In genomic region chr13:106063591-106064308, GRCh38 we compare ENCODE assay signal across 16 cellular contexts.
DNase-seq lines count a peak whose midpoint lies in the region; ATAC-seq and TF ChIP-seq lines count a peak whose summit lies in the region.
"Had no signal": no experiment of that assay in that cellular context is flagged by ENCODE, and none has a peak within 500 bp of the region (broad histone marks: within the 10 kb centered on the region; RNA-seq: fewer than 3 reads in every experiment).

No MANE protein-coding gene starts in this region.

- H3K36me3 ChIP-seq in fibroblast of lung (ENCODE audit: control insufficient read depth, insufficient read depth, low read length) (no peaks in the 10 kb centered on the region), smooth muscle cell (ENCODE audit: low read depth) (no peaks in the 10 kb centered on the region)
- H3K36me3 ChIP-seq: heart left ventricle had no signal

- 57% methylated on average over 8 of the region's 8 CpGs for WGBS in smooth muscle cell (ENCODE audit: low lambda C conversion rate)

- ATAC-seq in GM19395 (IDR thresholded peaks at IDR 0.05; ENCODE audit: unreplicated experiment): no peak
- ATAC-seq in HG03520 (IDR thresholded peaks at IDR 0.05; ENCODE audit: unreplicated experiment): no peak
- ATAC-seq: heart left ventricle, T-cell had no signal

- DNase-seq in GM04504 (ENCODE audit: low read depth): peak; percentile 38
- DNase-seq in RKO (ENCODE audit: low spot score): peak; percentile 68
- peak; percentile 55 to 93 for DNase-seq in fibroblast of lung (ENCODE audit: low read depth in 2 of 2)
- no peak for DNase-seq in smooth muscle cell (lab: John Stamatoyannopoulos, UW; ENCODE audit: unreplicated experiment)
- no peak for DNase-seq in activated naive CD4-positive, alpha-beta T cell treated with anti-CD3 and anti-CD28 coated beads for 36 hours
- DNase-seq: activated CD4-positive, alpha-beta T cell treated with anti-CD3 and anti-CD28 coated beads for 1 hour; activated T-cell treated with anti-CD3 and anti-CD28 coated beads, Interleukin-2, amount 50 U/mL, for 1 hour; amygdala; COR-L47; heart left ventricle; NCI-H2171; nephron progenitor cell; substantia nigra; T-cell had no signal

- H3K9me3 ChIP-seq in fibroblast of lung (ENCODE audit: control insufficient read depth, insufficient read depth, low read depth, low read length) (no peaks in the 10 kb centered on the region), smooth muscle cell (replicated peaks; ENCODE audit: low read depth) (no peaks in the 10 kb centered on the region)
- H3K9me3 ChIP-seq: heart left ventricle had no signal

- no peak overlapping the region for H3K27ac ChIP-seq in fibroblast of lung (ENCODE audit: insufficient read depth, low read length)
- peak overlapping the region; percentile 89 for H3K27ac ChIP-seq in smooth muscle cell (ENCODE audit: low read depth)
- H3K27ac ChIP-seq: heart left ventricle had no signal

- intact Hi-C loops in activated naive CD4-positive, alpha-beta T cell treated with anti-CD3 and anti-CD28 coated beads for 36 hours (cut with micrococcal nuclease): no loop called here

- no peak overlapping the region for H3K4me3 Mint-ChIP-seq in activated naive CD4-positive, alpha-beta T cell treated with anti-CD3 and anti-CD28 coated beads for 36 hours
- H3K4me3 Mint-ChIP-seq: nephron progenitor cell, T-cell had no signal

- no peaks in the 10 kb centered on the region for H3K9me3 Mint-ChIP-seq in activated naive CD4-positive, alpha-beta T cell treated with anti-CD3 and anti-CD28 coated beads for 36 hours
- H3K9me3 Mint-ChIP-seq: T-cell had no signal

- TF ChIP-seq CTCF in fibroblast of lung (conservative IDR thresholded peaks at IDR 0.05 in 1 of 2, IDR thresholded peaks at IDR 0.05 in 1 of 2; ENCODE audit: low read depth in 1 of 2, low read length in 2 of 2) (no peak), smooth muscle cell (IDR thresholded peaks at IDR 0.05; ENCODE audit: borderline replicate concordance, insufficient read depth, poor library complexity, severe bottlenecking) (no peak)

- no peaks in the 10 kb centered on the region for H3K4me1 ChIP-seq in fibroblast of lung (ENCODE audit: control insufficient read depth, extremely low read depth, insufficient read depth, low read length)
- no peaks in the 10 kb centered on the region for H3K4me1 ChIP-seq in smooth muscle cell (ENCODE audit: low read depth)
- H3K4me1 ChIP-seq: heart left ventricle had no signal

- no peak overlapping the region for H2AFZ ChIP-seq in fibroblast of lung (ENCODE audit: low read length)
- H2AFZ ChIP-seq in smooth muscle cell (ENCODE audit: low read depth): peak overlapping the region; percentile 50

- H3K27me3 ChIP-seq in fibroblast of lung (ENCODE audit: control insufficient read depth, insufficient read depth, low read length) (no peaks in the 10 kb centered on the region), smooth muscle cell (ENCODE audit: low read depth) (no peaks in the 10 kb centered on the region)
- H3K27me3 ChIP-seq: heart left ventricle had no signal

- H4K20me1 ChIP-seq in fibroblast of lung (ENCODE audit: control insufficient read depth, extremely low read depth, insufficient read depth, low read length) (no peaks in the 10 kb centered on the region), smooth muscle cell (ENCODE audit: low read depth) (no peaks in the 10 kb centered on the region)

- no peaks in the 10 kb centered on the region for H3K27me3 Mint-ChIP-seq in activated naive CD4-positive, alpha-beta T cell treated with anti-CD3 and anti-CD28 coated beads for 36 hours (ENCODE audit: low read depth)
- H3K27me3 Mint-ChIP-seq: T-cell had no signal

- H3K9ac ChIP-seq in fibroblast of lung (ENCODE audit: insufficient read depth, low read length) (no peak overlapping the region), smooth muscle cell (ENCODE audit: low read depth) (peak overlapping the region; percentile 74)

- no peaks in the 10 kb centered on the region for H3K79me2 ChIP-seq in fibroblast of lung (ENCODE audit: control insufficient read depth, insufficient read depth, low read length)
- H3K79me2 ChIP-seq in smooth muscle cell (ENCODE audit: low read depth): no peaks in the 10 kb centered on the region

- no peaks in the 10 kb centered on the region for H3F3A ChIP-seq in smooth muscle cell (ENCODE audit: low read depth)

- no peak overlapping the region for H3K4me3 ChIP-seq in fibroblast of lung (replicated peaks in 1 of 4; ENCODE audit: control extremely low read depth in 1 of 4, insufficient read depth in 1 of 4, low read depth in 3 of 4, low read length in 4 of 4)
- H3K4me3 ChIP-seq in smooth muscle cell: no peak overlapping the region
- H3K4me3 ChIP-seq: heart left ventricle had no signal

- no peak overlapping the region for H3K27ac Mint-ChIP-seq in activated naive CD4-positive, alpha-beta T cell treated with anti-CD3 and anti-CD28 coated beads for 36 hours
- H3K27ac Mint-ChIP-seq: nephron progenitor cell, T-cell had no signal

- H3K4me2 ChIP-seq in fibroblast of lung (ENCODE audit: extremely low read depth, insufficient read depth, low read length) (no peak overlapping the region), smooth muscle cell (peak overlapping the region; percentile 37)

- no peaks in the 10 kb centered on the region for H3K4me1 Mint-ChIP-seq in activated naive CD4-positive, alpha-beta T cell treated with anti-CD3 and anti-CD28 coated beads for 36 hours (ENCODE audit: low read depth)
- H3K4me1 Mint-ChIP-seq: T-cell had no signal

- CTCF ChIA-PET in activated naive CD4-positive, alpha-beta T cell treated with anti-CD3 and anti-CD28 coated beads for 36 hours (lab: Charles Lee): no interaction called here

- H3K36me3 Mint-ChIP-seq in activated naive CD4-positive, alpha-beta T cell treated with anti-CD3 and anti-CD28 coated beads for 36 hours (ENCODE audit: low read depth): no peaks in the 10 kb centered on the region
- H3K36me3 Mint-ChIP-seq: T-cell had no signal

Comparison
In these comparisons a context has a peak if more than half of its experiments do, and no peak if none do; other contexts are left out.
1. DNase-seq: peak in GM04504 (single experiment), RKO (single experiment) and fibroblast of lung (2 of 2); none in smooth muscle cell (single experiment) and activated naive CD4-positive, alpha-beta T cell treated with anti-CD3 and anti-CD28 coated beads for 36 hours (single experiment).